Comparison of ENCODE assay signal across 16 cellular contexts in the genomic region with DNA sequence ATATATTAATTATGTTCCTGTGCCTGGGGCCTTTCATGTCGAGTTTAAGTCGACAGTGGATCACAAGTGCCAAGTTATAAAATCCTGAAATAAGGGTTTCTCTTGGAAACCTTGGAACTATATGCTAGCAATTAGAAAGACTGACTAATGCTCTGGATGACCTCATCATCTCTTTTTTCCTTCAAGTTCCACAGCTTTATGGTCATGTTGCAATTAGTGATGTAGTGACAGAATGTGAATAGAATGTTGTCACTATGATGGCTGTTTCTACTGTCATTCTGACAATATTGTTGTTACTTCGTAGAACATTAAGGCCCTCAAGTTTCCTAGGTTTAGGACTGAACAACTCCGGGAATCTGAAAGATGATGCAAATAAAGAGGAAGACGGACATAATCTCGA.
DNase-seq lines count a peak whose midpoint lies in the region; TF ChIP-seq lines count a peak whose summit lies in the region.
"Had no signal": no experiment of that assay in that cellular context is flagged by ENCODE, and none has a peak within 500 bp of the region (broad histone marks: within the 10 kb centered on the region; RNA-seq: fewer than 3 reads in every experiment).

No MANE protein-coding gene starts in this region.

- H2AK5ac ChIP-seq in mesenchymal stem cell (ENCODE audit: low read length, severe bottlenecking): no peak overlapping the region

- no peak overlapping the region for H3K23ac ChIP-seq in mesenchymal stem cell (ENCODE audit: low read length in 2 of 2)

- H3K14ac ChIP-seq in mesenchymal stem cell (ENCODE audit: low read length in 2 of 2): no peak overlapping the region

- TF ChIP-seq POLR2A in esophagus muscularis mucosa (IDR thresholded peaks at IDR 0.05; ENCODE audit: low read depth): no peak

- TF ChIP-seq EP300 in esophagus muscularis mucosa (IDR thresholded peaks at IDR 0.05): no peak

- H2BK120ac ChIP-seq in mesenchymal stem cell (ENCODE audit: low read depth, low read length): no peak overlapping the region

- H3K9me3 ChIP-seq in mesenchymal stem cell (ENCODE audit: control insufficient read depth, low read length) (no peaks in the 10 kb centered on the region), esophagus muscularis mucosa (no peaks in the 10 kb centered on the region)
- H3K9me3 ChIP-seq: Caco-2, Peyer's patch had no signal

- H4K8ac ChIP-seq in mesenchymal stem cell (ENCODE audit: low read length): no peak overlapping the region

- no peak overlapping the region for H3K9ac ChIP-seq in mesenchymal stem cell (ENCODE audit: low read length)

- no peak overlapping the region for H2BK15ac ChIP-seq in mesenchymal stem cell (ENCODE audit: low read depth, poor library complexity, severe bottlenecking)

- in situ Hi-C loops in astrocyte of the spinal cord (cut with HindIII; ENCODE audit: low sequenced_read_pairs): no loop called here

- no peak overlapping the region for H3K18ac ChIP-seq in mesenchymal stem cell (ENCODE audit: low read depth in 1 of 2, low read length in 2 of 2)

- DNase-seq in A172 (ENCODE audit: low spot score) (peak; percentile 54), H4 (ENCODE audit: low spot score) (peak; percentile 59), astrocyte of the spinal cord (ENCODE audit: low read depth, low spot score) (peak; percentile 1), mesenchymal stem cell (peak; percentile 69), esophagus muscularis mucosa (ENCODE audit: extremely low spot score) (no peak), SHP77 treated with DMSO at 0.1 percent for 48 hours (lab: John Stamatoyannopoulos, UW) (no peak), activated gamma-delta T cell (lab: John Stamatoyannopoulos, UW) (no peak)
- no peak for DNase-seq in activated CD8-positive, alpha-beta memory T cell treated with anti-CD3 and anti-CD28 coated beads, Interleukin-2, amount 50 U/mL, for 48 hours
- DNase-seq: Caco-2, GDM1, MV-4-11, NCI-H1417 treated with DMSO at 0.1 percent for 48 hours, NCI-H2029 treated with DMSO at 0.1 percent for 48 hours, NCI-H510A, Peyer's patch had no signal

- H2BK12ac ChIP-seq in mesenchymal stem cell (ENCODE audit: low read length in 2 of 2): no peak overlapping the region

- WGBS in mesenchymal stem cell: 30% methylated on average over 2 of the region's 6 CpGs
- 73% methylated on average over 6 of the region's 6 CpGs for WGBS in esophagus muscularis mucosa

- H3K27ac ChIP-seq in mesenchymal stem cell (ENCODE audit: low read length, poor library complexity, severe bottlenecking): no peak overlapping the region
- no peak overlapping the region for H3K27ac ChIP-seq in esophagus muscularis mucosa (replicated peaks in 1 of 4)
- H3K27ac ChIP-seq: Peyer's patch, SJSA1 had no signal

- H2BK5ac ChIP-seq in mesenchymal stem cell (ENCODE audit: low read depth, low read length, poor library complexity, severe bottlenecking): no peak overlapping the region

- H3K4me3 ChIP-seq in astrocyte of the spinal cord (ENCODE audit: low read depth, low read length): no peak overlapping the region
- H3K4me3 ChIP-seq in mesenchymal stem cell (ENCODE audit: insufficient read depth in 1 of 2, low read depth in 1 of 2, low read length in 2 of 2): no peak overlapping the region
- no peak overlapping the region for H3K4me3 ChIP-seq in esophagus muscularis mucosa
- H3K4me3 ChIP-seq: Peyer's patch, SJSA1 had no signal

- no peaks in the 10 kb centered on the region for H3K4me1 ChIP-seq in mesenchymal stem cell (ENCODE audit: control insufficient read depth, insufficient read depth, low read depth, low read length)
- peaks cover 0 to 3% (median 0%) of the 10 kb centered on the region in 4 donors for H3K4me1 ChIP-seq in esophagus muscularis mucosa
- H3K4me1 ChIP-seq: Caco-2, Peyer's patch, SJSA1 had no signal

- no peaks in the 10 kb centered on the region for H3K36me3 ChIP-seq in mesenchymal stem cell (ENCODE audit: control insufficient read depth in 1 of 2, insufficient read depth in 2 of 2, low read depth in 1 of 2, low read length in 2 of 2)
- no peaks in the 10 kb centered on the region for H3K36me3 ChIP-seq in esophagus muscularis mucosa
- H3K36me3 ChIP-seq: Peyer's patch, SJSA1 had no signal

- H3K79me1 ChIP-seq in mesenchymal stem cell (replicated peaks; ENCODE audit: low read length, poor library complexity, severe bottlenecking): no peaks in the 10 kb centered on the region

- intact Hi-C loops in esophagus muscularis mucosa (cut with DNase I): loop anchor here (10.0 kb wide), 1 partner anchor 808 kb away; no protein-coding TSS in a partner anchor

- H3K4ac ChIP-seq in mesenchymal stem cell (ENCODE audit: low read depth in 1 of 2, low read length in 2 of 2): no peak overlapping the region

- H4K91ac ChIP-seq in mesenchymal stem cell (ENCODE audit: low read length): no peak overlapping the region

- TF ChIP-seq CTCF in astrocyte of the spinal cord (IDR thresholded peaks at IDR 0.05; ENCODE audit: low read depth, low read length) (no peak), esophagus muscularis mucosa (IDR thresholded peaks at IDR 0.05) (no peak)

- H3K4me2 ChIP-seq in mesenchymal stem cell (ENCODE audit: low read length, poor library complexity, severe bottlenecking): no peak overlapping the region

- no peak overlapping the region for H2AFZ ChIP-seq in mesenchymal stem cell (ENCODE audit: low read depth, low read length)

- H3K27me3 ChIP-seq in mesenchymal stem cell (ENCODE audit: control insufficient read depth in 1 of 2, insufficient read depth in 1 of 2, low read length in 2 of 2) (no peaks in the 10 kb centered on the region), esophagus muscularis mucosa (no peaks in the 10 kb centered on the region)
- H3K27me3 ChIP-seq: Peyer's patch, SJSA1 had no signal

Comparison
In these comparisons a context has a peak if more than half of its experiments do, and no peak if none do; other contexts are left out.
1. DNase-seq: peak in A172 (single experiment), H4 (single experiment), astrocyte of the spinal cord (single experiment) and mesenchymal stem cell (single experiment); none in activated CD8-positive, alpha-beta memory T cell treated with anti-CD3 and anti-CD28 coated beads, Interleukin-2, amount 50 U/mL, for 48 hours (single experiment), esophagus muscularis mucosa (single experiment), SHP77 treated with DMSO at 0.1 percent for 48 hours (single experiment) and activated gamma-delta T cell (single experiment).